ENCODE assay signal across 23 cellular contexts in genomic region chrX:140916891-140917290, GRCh38.
A peak's percentile ranks its signal among the peaks of the same experiment; 100 is the strongest.
DNase-seq lines count a peak whose midpoint lies in the region; ATAC-seq lines count a peak whose summit lies in the region.
"Had no signal": no experiment of that assay in that cellular context is flagged by ENCODE, and none has a peak within 500 bp of the region (broad histone marks: within the 10 kb centered on the region; RNA-seq: fewer than 3 reads in every experiment).

No MANE protein-coding gene starts in this region.

- H3K4me3 Mint-ChIP-seq in activated CD4-positive, alpha-beta T cell treated with anti-CD3 and anti-CD28 coated beads, Interleukin-2, amount 10 ng/mL, durations not matched to agents 24 days and 14 days: peak overlapping the region; percentile 47
- H3K4me3 Mint-ChIP-seq in activated naive CD4-positive, alpha-beta T cell treated with anti-CD3 and anti-CD28 coated beads for 36 hours: no peak overlapping the region
- peak overlapping the region; percentile 61 for H3K4me3 Mint-ChIP-seq in T-helper 17 cell
- peak overlapping the region; percentile 43 for H3K4me3 Mint-ChIP-seq in activated T-helper 2 cell treated with anti-CD3 and anti-CD28 coated beads, Interferon-gamma antibody, Interleukin-2, Interleukin-4, amounts not matched to agents 10 μg/mL and 5 μg/mL and 100 μg/mL, durations not matched to agents 14 hours and 24 hours and 36 hours (ENCODE audit: low read depth)

- no peaks in the 10 kb centered on the region for H3K9me3 ChIP-seq in T-helper 17 cell (ENCODE audit: control insufficient read depth, low read length, poor library complexity, severe bottlenecking)
- H3K9me3 ChIP-seq: Peyer's patch had no signal

- ATAC-seq in activated naive CD4-positive, alpha-beta T cell treated with anti-CD3 and anti-CD28 coated beads, Interleukin-2, amount 50 U/mL, for 72 hours: peak; percentile 27 to 61
- peak; percentile 46 for ATAC-seq in T-helper 17 cell

- no peaks in the 10 kb centered on the region for H3K9me3 Mint-ChIP-seq in activated CD4-positive, alpha-beta T cell treated with anti-CD3 and anti-CD28 coated beads, Interleukin-2, amount 10 ng/mL, durations not matched to agents 24 days and 14 days
- no peaks in the 10 kb centered on the region for H3K9me3 Mint-ChIP-seq in activated naive CD4-positive, alpha-beta T cell treated with anti-CD3 and anti-CD28 coated beads, Interleukin-2, amount 50 U/mL, for 72 hours
- no peaks in the 10 kb centered on the region for H3K9me3 Mint-ChIP-seq in activated naive CD4-positive, alpha-beta T cell treated with anti-CD3 and anti-CD28 coated beads for 36 hours
- H3K9me3 Mint-ChIP-seq in activated T-helper 2 cell treated with anti-CD3 and anti-CD28 coated beads, Interferon-gamma antibody, Interleukin-2, Interleukin-4, amounts not matched to agents 10 μg/mL and 5 μg/mL and 100 μg/mL, durations not matched to agents 14 hours and 24 hours and 36 hours: peaks cover 4% of the 10 kb centered on the region

- H3K36me3 Mint-ChIP-seq in activated CD4-positive, alpha-beta T cell treated with anti-CD3 and anti-CD28 coated beads, Interleukin-2, amount 10 ng/mL, durations not matched to agents 24 days and 14 days (ENCODE audit: low read depth): no peaks in the 10 kb centered on the region
- H3K36me3 Mint-ChIP-seq in activated naive CD4-positive, alpha-beta T cell treated with anti-CD3 and anti-CD28 coated beads, Interleukin-2, amount 50 U/mL, for 72 hours: no peaks in the 10 kb centered on the region
- no peaks in the 10 kb centered on the region for H3K36me3 Mint-ChIP-seq in activated naive CD4-positive, alpha-beta T cell treated with anti-CD3 and anti-CD28 coated beads for 36 hours (ENCODE audit: low read depth)
- no peaks in the 10 kb centered on the region for H3K36me3 Mint-ChIP-seq in T-helper 17 cell (ENCODE audit: low read depth)
- no peaks in the 10 kb centered on the region for H3K36me3 Mint-ChIP-seq in activated T-helper 2 cell treated with anti-CD3 and anti-CD28 coated beads, Interferon-gamma antibody, Interleukin-2, Interleukin-4, amounts not matched to agents 10 μg/mL and 5 μg/mL and 100 μg/mL, durations not matched to agents 14 hours and 24 hours and 36 hours (ENCODE audit: low read depth)

- no peak overlapping the region for H3K27ac ChIP-seq in caudate nucleus (ENCODE audit: low read depth, low read length)
- H3K27ac ChIP-seq: GM23248, Peyer's patch had no signal

- CTCF ChIA-PET in activated naive CD4-positive, alpha-beta T cell treated with anti-CD3 and anti-CD28 coated beads for 36 hours (lab: Charles Lee): no interaction called here

- peak overlapping the region; percentile 89 for H3K27ac Mint-ChIP-seq in activated CD4-positive, alpha-beta T cell treated with anti-CD3 and anti-CD28 coated beads, Interleukin-2, amount 10 ng/mL, durations not matched to agents 24 days and 14 days
- peak overlapping the region in 1 of 2 donors; percentile 77 for H3K27ac Mint-ChIP-seq in activated naive CD4-positive, alpha-beta T cell treated with anti-CD3 and anti-CD28 coated beads, Interleukin-2, amount 50 U/mL, for 72 hours
- no peak overlapping the region for H3K27ac Mint-ChIP-seq in activated naive CD4-positive, alpha-beta T cell treated with anti-CD3 and anti-CD28 coated beads for 36 hours
- peak overlapping the region; percentile 96 for H3K27ac Mint-ChIP-seq in T-helper 17 cell
- H3K27ac Mint-ChIP-seq in activated T-helper 2 cell treated with anti-CD3 and anti-CD28 coated beads, Interferon-gamma antibody, Interleukin-2, Interleukin-4, amounts not matched to agents 10 μg/mL and 5 μg/mL and 100 μg/mL, durations not matched to agents 14 hours and 24 hours and 36 hours: peak overlapping the region; percentile 92

- intact Hi-C loops in activated CD4-positive, alpha-beta T cell treated with anti-CD3 and anti-CD28 coated beads, Interleukin-2, amount 10 ng/mL, durations not matched to agents 24 days and 14 days (cut with micrococcal nuclease): loop anchor here (1.0 to 10.0 kb wide), 4 partner anchors 95 to 360 kb away; no protein-coding TSS in a partner anchor
- intact Hi-C loops in activated naive CD4-positive, alpha-beta T cell treated with anti-CD3 and anti-CD28 coated beads for 36 hours (cut with micrococcal nuclease): loop anchor here (5.0 to 10.0 kb wide), 3 partner anchors 100 to 258 kb away; partner anchors contain the start of gene LDOC1
- intact Hi-C loops in activated T-helper 2 cell treated with anti-CD3 and anti-CD28 coated beads, Interferon-gamma antibody, Interleukin-2, Interleukin-4, amounts not matched to agents 10 μg/mL and 5 μg/mL and 100 μg/mL, durations not matched to agents 14 hours and 24 hours and 36 hours (cut with micrococcal nuclease): loop anchor here (1.0 to 10.0 kb wide), 4 partner anchors 11 to 238 kb away; no protein-coding TSS in a partner anchor

- H3K27me3 Mint-ChIP-seq in activated CD4-positive, alpha-beta T cell treated with anti-CD3 and anti-CD28 coated beads, Interleukin-2, amount 10 ng/mL, durations not matched to agents 24 days and 14 days: no peaks in the 10 kb centered on the region
- no peaks in the 10 kb centered on the region for H3K27me3 Mint-ChIP-seq in activated naive CD4-positive, alpha-beta T cell treated with anti-CD3 and anti-CD28 coated beads for 36 hours (ENCODE audit: low read depth)
- H3K27me3 Mint-ChIP-seq in T-helper 17 cell: no peaks in the 10 kb centered on the region
- no peaks in the 10 kb centered on the region for H3K27me3 Mint-ChIP-seq in activated T-helper 2 cell treated with anti-CD3 and anti-CD28 coated beads, Interferon-gamma antibody, Interleukin-2, Interleukin-4, amounts not matched to agents 10 μg/mL and 5 μg/mL and 100 μg/mL, durations not matched to agents 14 hours and 24 hours and 36 hours (ENCODE audit: low read depth)

- peaks cover 16% of the 10 kb centered on the region for H3K4me1 Mint-ChIP-seq in activated CD4-positive, alpha-beta T cell treated with anti-CD3 and anti-CD28 coated beads, Interleukin-2, amount 10 ng/mL, durations not matched to agents 24 days and 14 days
- H3K4me1 Mint-ChIP-seq in activated naive CD4-positive, alpha-beta T cell treated with anti-CD3 and anti-CD28 coated beads for 36 hours (ENCODE audit: low read depth): peaks cover 13% of the 10 kb centered on the region
- peaks cover 12% of the 10 kb centered on the region for H3K4me1 Mint-ChIP-seq in T-helper 17 cell
- peaks cover 17% of the 10 kb centered on the region for H3K4me1 Mint-ChIP-seq in activated T-helper 2 cell treated with anti-CD3 and anti-CD28 coated beads, Interferon-gamma antibody, Interleukin-2, Interleukin-4, amounts not matched to agents 10 μg/mL and 5 μg/mL and 100 μg/mL, durations not matched to agents 14 hours and 24 hours and 36 hours (ENCODE audit: low read depth)

- DNase-seq in activated CD4-positive, alpha-beta T cell treated with anti-CD3 and anti-CD28 coated beads, Interleukin-2, amount 10 ng/mL, durations not matched to agents 24 days and 14 days: no peak
- no peak for DNase-seq in activated CD4-positive, alpha-beta T cell treated with anti-CD3 and anti-CD28 coated beads for 1 hour
- no peak for DNase-seq in activated naive CD4-positive, alpha-beta T cell treated with anti-CD3 and anti-CD28 coated beads, Interleukin-2, amount 50 U/mL, for 72 hours (ENCODE audit: low spot score in 2 of 2)
- no peak for DNase-seq in activated naive CD4-positive, alpha-beta T cell treated with anti-CD3 and anti-CD28 coated beads for 36 hours
- no peak for DNase-seq in T-helper 17 cell
- DNase-seq in activated T-helper 2 cell treated with anti-CD3 and anti-CD28 coated beads, Interferon-gamma antibody, Interleukin-2, Interleukin-4, amounts not matched to agents 10 μg/mL and 5 μg/mL and 100 μg/mL, durations not matched to agents 14 hours and 24 hours and 36 hours (ENCODE audit: low spot score): no peak
- DNase-seq in caudate nucleus (lab: John Stamatoyannopoulos, UW): no peak
- DNase-seq in T-helper 9 cell: no peak
- DNase-seq: 8988T, DMS153, GM23248, H7, NCI-H1048, NCI-H1417 treated with DMSO at 0.1 percent for 48 hours, NCI-H1694 treated with DMSO at 0.1 percent for 48 hours, NCI-H2081 treated with DMSO at 0.1 percent for 48 hours, NCI-H2171, NCI-H226, NCI-H510A, NCI-H69, OCI-M1, Peyer's patch, SIG-M5 had no signal
